In the genomic region with DNA sequence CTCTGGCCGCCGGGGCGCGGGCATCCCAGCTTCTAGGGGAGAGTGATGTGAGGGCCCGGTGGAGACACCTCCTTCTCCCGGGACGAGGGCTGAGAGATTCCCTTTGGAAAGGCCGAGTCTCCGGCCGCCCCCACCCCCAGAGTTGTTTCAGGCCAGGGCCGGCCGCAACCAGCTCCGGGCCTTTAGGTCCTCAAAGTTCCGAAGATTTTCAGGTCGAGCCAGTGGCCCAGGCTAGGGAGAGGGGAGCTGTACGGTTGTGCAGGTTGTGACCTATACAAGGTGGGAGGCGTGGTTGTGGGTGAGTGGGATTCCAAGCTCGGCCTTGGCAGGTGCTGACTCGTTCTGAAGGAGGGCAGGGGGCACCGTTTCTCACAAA, we compare ENCODE assay signal across 12 cellular contexts. TPM values are rescaled to one million over a fixed set of nuclear protein-coding genes. Genes with fewer than 3 reads are reported as not detected.
DNase-seq lines count a peak whose midpoint lies in the region; ATAC-seq and TF ChIP-seq lines count a peak whose summit lies in the region.
"Had no signal": no experiment of that assay in that cellular context is flagged by ENCODE, and none has a peak within 500 bp of the region (broad histone marks: within the 10 kb centered on the region; RNA-seq: fewer than 3 reads in every experiment).

No MANE protein-coding gene starts in this region.

- intact Hi-C loops in dorsolateral prefrontal cortex (cut with DNase I), result no loop called here

- DNase-seq in dorsolateral prefrontal cortex (no peak), mesenteric fat pad (ENCODE audit: low spot score) (peak; percentile 82), thoracic aorta (ENCODE audit: low spot score) (no peak), HCEC 1CT (no peak)
- no peak for DNase-seq in activated CD4-positive, CD25-positive, alpha-beta regulatory T cell treated with anti-CD3 and anti-CD28 coated beads, Interleukin-2, amount 50 U/mL, for 72 hours
- DNase-seq in stimulated activated CD4-positive, alpha-beta T cell treated with anti-CD3 and anti-CD28 coated beads, Interleukin-4, amount 100 ng/mL, for 4 hours, result no peak
- DNase-seq: activated CD8-positive, alpha-beta memory T cell treated with anti-CD3 and anti-CD28 coated beads, Interleukin-2, amount 50 U/mL, for 48 hours; NCI-H446 treated with DMSO at 0.1 percent for 48 hours had no signal

- H3K36me3 ChIP-seq in HUES64 (ENCODE audit: insufficient read depth, low read length) (no peaks in the 10 kb centered on the region), thoracic aorta (no peaks in the 10 kb centered on the region)

- H3K27me3 ChIP-seq in HUES64 (ENCODE audit: insufficient read depth, low read length) (peaks cover 55% of the 10 kb centered on the region), dorsolateral prefrontal cortex (peaks cover 0 to 21% (median 0%) of the 10 kb centered on the region in 45 donors), thoracic aorta (replicated peaks; ENCODE audit: insufficient read depth) (no peaks in the 10 kb centered on the region)

- TF ChIP-seq CTCF in dorsolateral prefrontal cortex (IDR thresholded peaks at IDR 0.05 in 54 of 56, conservative IDR thresholded peaks at IDR 0.05 in 2 of 56; ENCODE audit: low read depth in 1 of 56, partially characterized antibody in 56 of 56) (no peak), thoracic aorta (IDR thresholded peaks at IDR 0.05) (no peak)

- H3K4me1 ChIP-seq in HUES64 (ENCODE audit: insufficient read depth, low read length), result peaks cover 57% of the 10 kb centered on the region
- H3K4me1 ChIP-seq in thoracic aorta (ENCODE audit: control insufficient read depth in 1 of 2, low read depth in 2 of 2), result peaks cover 6 to 10% of the 10 kb centered on the region in 2 donors

- ATAC-seq in thoracic aorta (ENCODE audit: insufficient number of reproducible peaks, low FRiP score, low read depth), result peak; percentile 44
- ATAC-seq in GM21390 (IDR thresholded peaks at IDR 0.05; ENCODE audit: unreplicated experiment), result no peak

- H3K27ac ChIP-seq in HUES64 (ENCODE audit: low read depth, low read length), result no peak overlapping the region; the same call in 1 of the 2 replicates
- peak overlapping the region in 10 of 59 donors; percentile 11 to 71 (median 32) for H3K27ac ChIP-seq in dorsolateral prefrontal cortex
- H3K27ac ChIP-seq in thoracic aorta, result no peak overlapping the region

- WGBS in HUES64, result 6% methylated on average over 20 of the region's 20 CpGs

- H3K4me3 ChIP-seq in HUES64 (ENCODE audit: low read length), result peak overlapping the region; percentile 68
- H3K4me3 ChIP-seq in dorsolateral prefrontal cortex, result peak overlapping the region; percentile 21 to 72 (median 57)
- peak overlapping the region; percentile 63 for H3K4me3 ChIP-seq in thoracic aorta

- H3K9ac ChIP-seq in HUES64 (ENCODE audit: low read depth, low read length), result peak overlapping the region; percentile 70; the same call in 1 of the 2 replicates

- H3K9me3 ChIP-seq in HUES64 (ENCODE audit: insufficient read depth, low read depth, low read length) (no peaks in the 10 kb centered on the region), thoracic aorta (no peaks in the 10 kb centered on the region)

RNA-seq across cellular contexts. Expression of a gene that starts 18.4 kb away (rescaled TPM):
- 0.15 TPM for polyA plus RNA-seq in HUES64 (2013, experiment 1 of 2)
- 0.13 TPM for polyA plus RNA-seq in HUES64 (2013, experiment 2 of 2)
- total RNA-seq in dorsolateral prefrontal cortex, result 1 to 10 TPM in 2 of 120 experiments, under 1 TPM in 30, not detected in 88; 0.17 to 1.7 (median 0.37) TPM
- not detected for total RNA-seq in mesenteric fat pad
- total RNA-seq in thoracic aorta, result not detected
- total RNA-seq: subcutaneous adipose tissue; T-helper 1 cell treated with Interleukin-12 subunit alpha and Interleukin-12 subunit beta and Interleukin-4 antibody, amounts not matched to agents 30 ng/mL and 1 ng/mL, for 36 hours had no signal

RNA-seq across cellular contexts. Expression of a gene that starts 21.0 kb away (rescaled TPM):
- polyA plus RNA-seq in HUES64 (2013, experiment 1 of 2), result 11.2 TPM
- 15.0 TPM for polyA plus RNA-seq in HUES64 (2013, experiment 2 of 2)
- total RNA-seq in dorsolateral prefrontal cortex, result 1 to 10 TPM in 119 of 120 experiments, under 1 TPM in 1; 0.93 to 4.3 (median 2.1) TPM
- total RNA-seq in mesenteric fat pad, result 1.3 TPM
- total RNA-seq in thoracic aorta, result under 1 TPM in 1 of 2 donors, not detected in 1; 0.28 TPM

RNA-seq across cellular contexts. Expression of a gene that starts 37.8 kb away (rescaled TPM):
- polyA plus RNA-seq in HUES64 (2013, experiment 1 of 2), result 0.30 TPM
- 1.3 TPM for polyA plus RNA-seq in HUES64 (2013, experiment 2 of 2)
- total RNA-seq in dorsolateral prefrontal cortex (10 to 100 TPM in 111 of 120 experiments, 1 to 10 TPM in 9; 5.8 to 41.3 (median 17.1) TPM), mesenteric fat pad (85.2 TPM), thoracic aorta (10 to 100 TPM; 81.4 to 90.2 TPM)
- total RNA-seq: T-helper 1 cell treated with Interleukin-12 subunit alpha and Interleukin-12 subunit beta and Interleukin-4 antibody, amounts not matched to agents 30 ng/mL and 1 ng/mL, for 36 hours had no signal
